1 cellular context compared by ENCODE assay signal in the genomic region with DNA sequence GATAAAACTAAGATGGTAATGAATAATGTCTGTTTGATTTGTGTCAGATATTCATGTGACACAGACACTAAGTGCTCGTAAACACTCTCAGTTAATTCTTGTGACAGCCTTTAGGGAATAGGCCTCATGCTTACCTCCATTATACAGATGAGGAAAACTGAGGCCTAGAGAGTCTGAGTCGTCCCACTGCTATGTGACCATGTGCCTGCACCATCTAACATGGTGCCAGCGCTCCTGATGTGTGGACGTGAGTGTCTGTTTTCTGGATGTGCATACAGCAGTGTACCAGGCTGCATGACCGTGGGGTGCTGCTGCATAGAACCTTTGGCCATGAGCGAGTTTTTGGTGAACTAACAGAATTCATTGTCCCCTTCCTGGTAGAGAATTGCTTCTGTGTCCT.
TF ChIP-seq lines count a peak whose summit lies in the region.

No MANE protein-coding gene starts in this region.

TF ChIP-seq in H1, 55 proteins besides CTCF, POLR2A, EP300 and RAD21:
- TF ChIP-seq KDM1A (IDR thresholded peaks at IDR 0.05; ENCODE audit: borderline replicate concordance, low read length), result 0 out of 2 replicates have a peak, but pooled peaks have one; percentile 13
- TF ChIP-seq SAP30 (IDR thresholded peaks at IDR 0.05; ENCODE audit: insufficient read depth, insufficient replicate concordance, low read length), result no peak
- TF ChIP-seq EZH2 (IDR thresholded peaks at IDR 0.05; ENCODE audit: low read depth, low read length, severe bottlenecking), result no peak
- TF ChIP-seq TAF1 (IDR thresholded peaks at IDR 0.05; ENCODE audit: low read depth, low read length), result no peak
